Comparison of ENCODE assay signal across 8 cellular contexts in genomic region chr14:44846232-44846824, GRCh38.
DNase-seq lines count a peak whose midpoint lies in the region; ATAC-seq and TF ChIP-seq lines count a peak whose summit lies in the region.

No MANE protein-coding gene starts in this region.

- H3K4me1 Mint-ChIP-seq in Calu3 (ENCODE audit: low read depth, unreplicated experiment) (peaks cover 7% of the 10 kb centered on the region), chondrocyte (ENCODE audit: low read depth) (no peaks in the 10 kb centered on the region)
- H3K4me1 Mint-ChIP-seq in activated CD4-positive, alpha-beta memory T cell treated with anti-CD3 and anti-CD28 coated beads for 36 hours (ENCODE audit: low read depth) = peaks cover 5% of the 10 kb centered on the region

- no peak for TF ChIP-seq POLR2A in GM18505 (IDR thresholded peaks at IDR 0.05; ENCODE audit: borderline replicate concordance, extremely low read depth, insufficient read depth, insufficient read length)

- peaks cover 32% of the 10 kb centered on the region for H3K27me3 Mint-ChIP-seq in Calu3 (ENCODE audit: unreplicated experiment)
- H3K27me3 Mint-ChIP-seq in chondrocyte (ENCODE audit: low read depth) = peaks cover 26% of the 10 kb centered on the region
- H3K27me3 Mint-ChIP-seq in activated CD4-positive, alpha-beta memory T cell treated with anti-CD3 and anti-CD28 coated beads for 36 hours = no peaks in the 10 kb centered on the region

- DNase-seq in Calu3 (peak; percentile 30), NCI-H748 treated with DMSO at 0.1 percent for 48 hours (lab: John Stamatoyannopoulos, UW) (peak; percentile 47), chondrocyte (ENCODE audit: low spot score) (no peak), midbrain (lab: John Stamatoyannopoulos, UW) (peak; percentile 60)
- DNase-seq in activated CD4-positive, alpha-beta memory T cell treated with anti-CD3 and anti-CD28 coated beads for 36 hours = no peak

- H3K9me3 Mint-ChIP-seq in Calu3 (ENCODE audit: low read depth, unreplicated experiment) = no peaks in the 10 kb centered on the region
- no peaks in the 10 kb centered on the region for H3K9me3 Mint-ChIP-seq in chondrocyte (ENCODE audit: low read depth)
- H3K9me3 Mint-ChIP-seq in activated CD4-positive, alpha-beta memory T cell treated with anti-CD3 and anti-CD28 coated beads for 36 hours = no peaks in the 10 kb centered on the region

- peak; percentile 59 for TF ChIP-seq CTCF in Calu3 (IDR thresholded peaks at IDR 0.05; ENCODE audit: unreplicated experiment)
- peak; percentile 91 for TF ChIP-seq CTCF in chondrocyte (IDR thresholded peaks at IDR 0.05)

- CTCF ChIA-PET in Calu3 (lab: Charles Lee) = interaction anchor here (0.7 kb wide), 1 partner anchor 115 kb away, joined by 3 read pairs; the partner anchor contains the start of genes KLHL28 and TOGARAM1
- CTCF ChIA-PET in activated CD4-positive, alpha-beta memory T cell treated with anti-CD3 and anti-CD28 coated beads for 36 hours (lab: Charles Lee) = interaction anchor here (0.8 to 1.7 kb wide), 10 partner anchors 10 to 595 kb away, joined by 3 to 8 read pairs (median 5); a partner anchor contains a TSS

- no peaks in the 10 kb centered on the region for H3K36me3 Mint-ChIP-seq in Calu3 (ENCODE audit: insufficient read depth, unreplicated experiment)
- H3K36me3 Mint-ChIP-seq in chondrocyte (ENCODE audit: low read depth) = no peaks in the 10 kb centered on the region
- H3K36me3 Mint-ChIP-seq in activated CD4-positive, alpha-beta memory T cell treated with anti-CD3 and anti-CD28 coated beads for 36 hours = no peaks in the 10 kb centered on the region

- H3K27ac Mint-ChIP-seq in Calu3 (ENCODE audit: unreplicated experiment) (no peak overlapping the region), chondrocyte (ENCODE audit: unreplicated experiment) (no peak overlapping the region)
- no peak overlapping the region for H3K27ac Mint-ChIP-seq in activated CD4-positive, alpha-beta memory T cell treated with anti-CD3 and anti-CD28 coated beads for 36 hours

- intact Hi-C loops in Calu3 (cut with micrococcal nuclease; ENCODE audit: unreplicated experiment) = no loop called here
- intact Hi-C loops in activated CD4-positive, alpha-beta memory T cell treated with anti-CD3 and anti-CD28 coated beads for 36 hours (cut with micrococcal nuclease) = no loop called here

- ATAC-seq in GM18870 (IDR thresholded peaks at IDR 0.05; ENCODE audit: unreplicated experiment) (peak; percentile 75), HG03439 (IDR thresholded peaks at IDR 0.05; ENCODE audit: unreplicated experiment) (peak; percentile 77), GM18505 (IDR thresholded peaks at IDR 0.05; ENCODE audit: unreplicated experiment) (no peak)

- BruUV-seq in Calu3 (replicated peaks; lab: Mats Ljungman, UMichigan) = no TSS peak

- POLR2A ChIA-PET in activated CD4-positive, alpha-beta memory T cell treated with anti-CD3 and anti-CD28 coated beads for 36 hours (lab: Charles Lee) = no interaction called here

- H3K4me3 Mint-ChIP-seq in Calu3 (ENCODE audit: low read depth, unreplicated experiment) (no peak overlapping the region), chondrocyte (ENCODE audit: unreplicated experiment) (no peak overlapping the region)
- no peak overlapping the region for H3K4me3 Mint-ChIP-seq in activated CD4-positive, alpha-beta memory T cell treated with anti-CD3 and anti-CD28 coated beads for 36 hours

Comparison
In these comparisons a context has a peak if more than half of its experiments do, and no peak if none do; other contexts are left out.
1. DNase-seq: peak in Calu3 (single experiment), NCI-H748 treated with DMSO at 0.1 percent for 48 hours (single experiment) and midbrain (single experiment); none in chondrocyte (single experiment) and activated CD4-positive, alpha-beta memory T cell treated with anti-CD3 and anti-CD28 coated beads for 36 hours (single experiment).